8 cellular contexts compared by ENCODE assay signal in genomic region chr10:317219-317868, GRCh38.
DNase-seq lines count a peak whose midpoint lies in the region; ATAC-seq and TF ChIP-seq lines count a peak whose summit lies in the region.

No MANE protein-coding gene starts in this region.

- CTCF ChIA-PET in OCI-LY7 (lab: Charles Lee; ENCODE audit: unreplicated experiment), result interaction anchor here (1.1 kb wide), 1 partner anchor 9 kb away, joined by 5 read pairs; no protein-coding TSS in a partner anchor

- H2AFZ ChIP-seq in OCI-LY7 (ENCODE audit: low read length) (peak overlapping the region; percentile 13; the same call in 1 of the 2 replicates), GM23338 (no peak overlapping the region)

- peak; percentile 91 for DNase-seq in OCI-LY7 (ENCODE audit: low spot score)
- peak; percentile 80 for DNase-seq in left kidney (ENCODE audit: low read depth, low spot score)
- no peak for DNase-seq in islet precursor cell
- DNase-seq in T1000 (lab: John Stamatoyannopoulos, UW), result no peak
- DNase-seq in GM23338 (ENCODE audit: low spot score), result no peak
- no peak for DNase-seq in cerebellum (ENCODE audit: low spot score)

- intact Hi-C loops in OCI-LY7 (cut with micrococcal nuclease; ENCODE audit: unreplicated experiment), result loop anchor here (2.0 kb wide), 1 partner anchor 15 kb away; no protein-coding TSS in a partner anchor

- peak overlapping the region; percentile 32 for H3K4me3 ChIP-seq in OCI-LY7 (ENCODE audit: low read depth, low read length, poor library complexity, severe bottlenecking)
- no peak overlapping the region for H3K4me3 ChIP-seq in GM23338

- H4K20me1 ChIP-seq in OCI-LY7 (ENCODE audit: insufficient read depth, low read length) (no peaks in the 10 kb centered on the region), GM23338 (replicated peaks; ENCODE audit: insufficient read depth) (no peaks in the 10 kb centered on the region; the same call in 1 of the 2 replicates)

- H3K27ac Mint-ChIP-seq in GM23338, result no peak overlapping the region

- H3K4me1 ChIP-seq in OCI-LY7 (ENCODE audit: insufficient read depth, low read length, poor library complexity, severe bottlenecking) (peaks cover 58% of the 10 kb centered on the region), GM23338 (ENCODE audit: insufficient read depth) (no peaks in the 10 kb centered on the region)

- H3K4me2 ChIP-seq in OCI-LY7 (ENCODE audit: low read length), result peak overlapping the region; percentile 73
- H3K4me2 ChIP-seq in GM23338, result no peak overlapping the region

- POLR2A ChIA-PET in OCI-LY7 (lab: Charles Lee), result interaction anchor here (0.6 to 4.0 kb wide), 4 partner anchors 10 to 727 kb away, joined by 3 to 33 read pairs (median 9); no protein-coding TSS in a partner anchor

- H3K4me3 Mint-ChIP-seq in GM23338, result no peak overlapping the region

- H3K79me2 ChIP-seq in OCI-LY7 (ENCODE audit: insufficient read depth, low read depth, low read length) (no peaks in the 10 kb centered on the region), GM23338 (replicated peaks; ENCODE audit: insufficient read depth) (no peaks in the 10 kb centered on the region)

- no peaks in the 10 kb centered on the region for H3K9me2 ChIP-seq in OCI-LY7 (ENCODE audit: insufficient read depth, low read length)
- no peaks in the 10 kb centered on the region for H3K9me2 ChIP-seq in GM23338 (ENCODE audit: insufficient read depth)

- H3K36me3 ChIP-seq in OCI-LY7 (ENCODE audit: insufficient read depth, low read length) (peaks cover 30% of the 10 kb centered on the region), GM23338 (ENCODE audit: insufficient read depth) (no peaks in the 10 kb centered on the region)

- peaks cover 10% of the 10 kb centered on the region for H3K27me3 Mint-ChIP-seq in GM23338 (ENCODE audit: insufficient read depth, low read depth, poor library complexity)

- H3K9me3 ChIP-seq in OCI-LY7 (ENCODE audit: low read length), result no peaks in the 10 kb centered on the region

- H3K4me1 Mint-ChIP-seq in GM23338, result no peaks in the 10 kb centered on the region; the same call in 2 of the 3 replicates

- peaks cover 6% of the 10 kb centered on the region for H3K9me3 Mint-ChIP-seq in GM23338

- H3F3A ChIP-seq in GM23338 (replicated peaks; ENCODE audit: low read depth), result no peaks in the 10 kb centered on the region

- H3K27ac ChIP-seq in OCI-LY7 (ENCODE audit: low read depth, low read length, poor library complexity, severe bottlenecking) (peak overlapping the region; percentile 71), GM23338 (ENCODE audit: low read depth) (no peak overlapping the region)

- TF ChIP-seq CTCF in OCI-LY7 (conservative IDR thresholded peaks at IDR 0.05; ENCODE audit: low read length) (no peak), GM23338 (conservative IDR thresholded peaks at IDR 0.05; ENCODE audit: low read depth in 2 of 2) (no peak)

- peak; percentile 100 for ATAC-seq in GM18511 (IDR thresholded peaks at IDR 0.05; ENCODE audit: unreplicated experiment)
- peak; percentile 97 for ATAC-seq in GM21737 (IDR thresholded peaks at IDR 0.05; ENCODE audit: unreplicated experiment)
- no peak for ATAC-seq in GM23338

- no peaks in the 10 kb centered on the region for H3K27me3 ChIP-seq in GM23338 (ENCODE audit: insufficient read depth)

- no TSS peak for BruUV-seq in OCI-LY7 (replicated peaks; lab: Mats Ljungman, UMichigan)

- H3K36me3 Mint-ChIP-seq in GM23338 (ENCODE audit: low read depth), result peaks cover 18% of the 10 kb centered on the region

TF ChIP-seq in GM23338, 12 proteins besides CTCF, POLR2A, EP300 and RAD21 (continues in another document):
- no peak for TF ChIP-seq CREB1 (CRISPR knock-in tag; IDR thresholded peaks at IDR 0.05; ENCODE audit: low read depth)
- TF ChIP-seq ETS1 (IDR thresholded peaks at IDR 0.05), result no peak
- TF ChIP-seq POLR2AphosphoS5 (IDR thresholded peaks at IDR 0.05; ENCODE audit: low read depth), result no peak
- no peak for TF ChIP-seq EZH2phosphoT487 (IDR thresholded peaks at IDR 0.05; ENCODE audit: unreplicated experiment)
- no peak for TF ChIP-seq EZH2 (IDR thresholded peaks at IDR 0.05; ENCODE audit: low read depth, unreplicated experiment)
- no peak for TF ChIP-seq ZNF331 (CRISPR knock-in tag; IDR thresholded peaks at IDR 0.05; ENCODE audit: low read depth)
- TF ChIP-seq JUNB (IDR thresholded peaks at IDR 0.05; ENCODE audit: unreplicated experiment), result no peak
- no peak for TF ChIP-seq NANOG (IDR thresholded peaks at IDR 0.05; ENCODE audit: borderline replicate concordance)
- no peak for TF ChIP-seq ZNF462 (CRISPR knock-in tag; IDR thresholded peaks at IDR 0.05)
- TF ChIP-seq ZNF114 (CRISPR knock-in tag; IDR thresholded peaks at IDR 0.05), result no peak
- TF ChIP-seq STAT1 (IDR thresholded peaks at IDR 0.05; ENCODE audit: unreplicated experiment), result no peak

Comparison
In these comparisons a context has a peak if more than half of its experiments do, and no peak if none do; other contexts are left out.
1. DNase-seq: peak in OCI-LY7 (single experiment) and left kidney (single experiment); none in islet precursor cell (single experiment), T1000 (single experiment), GM23338 (single experiment) and cerebellum (single experiment).